In genomic region chr1:233182587-233182986, GRCh38 we compare ENCODE assay signal across 28 cellular contexts.
"Had no signal": no experiment of that assay in that cellular context is flagged by ENCODE, and none has a peak within 500 bp of the region (broad histone marks: within the 10 kb centered on the region; RNA-seq: fewer than 3 reads in every experiment).

No MANE protein-coding gene starts in this region.

- ATAC-seq: gastrocnemius medialis; left cardiac atrium; left ventricle myocardium superior; naive thymus-derived CD8-positive, alpha-beta T cell; stimulated activated naive B cell treated with anti-CD40 and anti-IgM and Interleukin-4, amounts not matched to agents 10 μg/mL and 1 μg/mL and 100 μg/mL, for 72 hours; T-cell had no signal

- H3K4me3 ChIP-seq: colonic mucosa, gastrocnemius medialis, hepatocyte, neural progenitor cell, right atrium auricular region, smooth muscle cell, stomach, thyroid gland, upper lobe of left lung, vagina had no signal

- H3K4me3 Mint-ChIP-seq: activated naive CD4-positive, alpha-beta T cell treated with anti-CD3 and anti-CD28 coated beads, Interleukin-2, amount 10 ng/mL, durations not matched to agents 7 days and 5 days; activated T-cell treated with anti-CD3 and anti-CD28 coated beads, Interleukin-2, amount 50 U/mL, for 24 hours; naive thymus-derived CD8-positive, alpha-beta T cell; neural progenitor cell; stimulated activated naive B cell treated with anti-CD40 and anti-IgM and Interleukin-4, amounts not matched to agents 10 μg/mL and 1 μg/mL and 100 μg/mL, for 72 hours; T-cell had no signal

- H3K27me3 Mint-ChIP-seq: activated naive CD4-positive, alpha-beta T cell treated with anti-CD3 and anti-CD28 coated beads, Interleukin-2, amount 10 ng/mL, durations not matched to agents 7 days and 5 days; activated T-cell treated with anti-CD3 and anti-CD28 coated beads, Interleukin-2, amount 50 U/mL, for 24 hours; naive thymus-derived CD8-positive, alpha-beta T cell; stimulated activated naive B cell treated with anti-CD40 and anti-IgM and Interleukin-4, amounts not matched to agents 10 μg/mL and 1 μg/mL and 100 μg/mL, for 72 hours; T-cell had no signal

- H3K4me1 Mint-ChIP-seq: T-cell had no signal

- H3K27ac Mint-ChIP-seq: activated naive CD4-positive, alpha-beta T cell treated with anti-CD3 and anti-CD28 coated beads, Interleukin-2, amount 10 ng/mL, durations not matched to agents 7 days and 5 days; activated T-cell treated with anti-CD3 and anti-CD28 coated beads, Interleukin-2, amount 50 U/mL, for 24 hours; naive thymus-derived CD8-positive, alpha-beta T cell; stimulated activated naive B cell treated with anti-CD40 and anti-IgM and Interleukin-4, amounts not matched to agents 10 μg/mL and 1 μg/mL and 100 μg/mL, for 72 hours; T-cell had no signal

- H3K27ac ChIP-seq: colonic mucosa, gastrocnemius medialis, hepatocyte, neural progenitor cell, right atrium auricular region, stomach, thyroid gland, upper lobe of left lung, vagina had no signal

- H3K9me3 ChIP-seq: colonic mucosa, gastrocnemius medialis, right atrium auricular region, thyroid gland, vagina had no signal

- H3K4me2 ChIP-seq: hepatocyte, smooth muscle cell had no signal

- DNase-seq: activated CD4-positive, alpha-beta T cell treated with anti-CD3 and anti-CD28 coated beads for 4 hours; activated CD4-positive, alpha-beta T cell treated with anti-CD3 and anti-CD28 coated beads, Interleukin-2, amount 50 U/mL, for 48 hours; activated CD8-positive, alpha-beta memory T cell treated with anti-CD3 and anti-CD28 coated beads, Interleukin-2, amount 50 U/mL, for 48 hours; activated gamma-delta T cell; activated naive CD4-positive, alpha-beta T cell treated with anti-CD3 and anti-CD28 coated beads, Interleukin-2, amount 10 ng/mL, durations not matched to agents 7 days and 5 days; activated T-cell treated with anti-CD3 and anti-CD28 coated beads, Interleukin-2, amount 50 U/mL, for 24 hours; amniotic stem cell; central memory CD4-positive, alpha-beta T cell; colonic mucosa; effector CD8-positive, alpha-beta T cell; erythroblast; gastrocnemius medialis; left cardiac atrium; left ventricle myocardium superior; naive thymus-derived CD8-positive, alpha-beta T cell; stimulated activated CD4-positive, alpha-beta T cell treated with anti-CD3 and anti-CD28 coated beads, Interleukin-1b, Interleukin-23, amount 100 ng/mL, for 48 hours; stimulated activated CD4-positive, alpha-beta T cell treated with anti-CD3 and anti-CD28 coated beads, Interleukin-4, amount 100 ng/mL, for 4 hours; stimulated activated CD8-positive, alpha-beta memory T cell treated with anti-CD3 and anti-CD28 coated beads, Interleukin-4, amount 100 ng/mL, for 48 hours; stimulated activated naive B cell treated with anti-CD40 and anti-IgM and Interleukin-4, amounts not matched to agents 10 μg/mL and 1 μg/mL and 100 μg/mL, for 72 hours; stomach; T-cell; thyroid gland; upper lobe of left lung had no signal

- H3K79me2 ChIP-seq: hepatocyte had no signal

- H3K4me1 ChIP-seq: colonic mucosa, gastrocnemius medialis, right atrium auricular region, stomach, thyroid gland, upper lobe of left lung, vagina had no signal

- H3K9ac ChIP-seq: neural progenitor cell had no signal

- H3K9me3 Mint-ChIP-seq: neural progenitor cell had no signal

- H2AFZ ChIP-seq: hepatocyte, neural progenitor cell had no signal

- H3K36me3 ChIP-seq: colonic mucosa, gastrocnemius medialis, neural progenitor cell, right atrium auricular region, thyroid gland had no signal

- H3K27me3 ChIP-seq: colonic mucosa, gastrocnemius medialis, hepatocyte, neural progenitor cell, right atrium auricular region, stomach, thyroid gland, upper lobe of left lung, vagina had no signal
